Comparison of ENCODE assay signal across 10 cellular contexts in the genomic region with DNA sequence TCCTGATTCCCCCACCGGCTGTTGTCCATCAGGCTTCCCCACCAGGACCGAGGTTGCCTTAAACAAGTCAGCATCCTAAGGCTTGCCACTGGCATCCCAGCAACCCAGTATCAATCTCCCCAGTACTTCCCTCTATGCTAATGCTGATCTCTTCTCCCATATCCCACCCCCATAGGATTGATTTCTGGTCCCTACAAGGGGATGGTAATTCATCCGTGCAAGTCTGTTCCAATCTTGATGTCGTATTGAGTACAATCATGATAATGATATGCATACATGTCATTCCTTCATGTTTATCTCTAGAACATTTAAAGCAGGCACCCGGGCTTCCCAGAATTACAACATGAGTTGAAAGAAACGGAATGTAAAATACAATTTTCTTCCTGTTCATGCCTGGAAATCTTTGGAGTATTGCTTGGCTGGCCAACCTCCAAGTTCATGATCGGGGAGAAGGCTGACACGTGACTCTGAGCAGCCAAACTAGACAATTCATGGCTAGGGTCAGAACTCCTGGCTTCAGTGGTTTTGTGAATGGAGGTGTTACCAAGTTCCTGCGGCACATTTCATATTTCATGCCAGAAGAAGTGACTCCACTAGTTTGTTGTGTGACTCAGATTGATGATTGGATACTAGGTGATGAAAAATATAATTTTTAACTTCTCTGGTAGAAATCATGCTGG.
DNase-seq lines count a peak whose midpoint lies in the region; ATAC-seq, FAIRE-seq and TF ChIP-seq lines count a peak whose summit lies in the region.
"Had no signal": no experiment of that assay in that cellular context is flagged by ENCODE, and none has a peak within 500 bp of the region (broad histone marks: within the 10 kb centered on the region; RNA-seq: fewer than 3 reads in every experiment).

No MANE protein-coding gene starts in this region.

- H3K36me3 Mint-ChIP-seq in chondrocyte (ENCODE audit: low read depth): peaks cover 40% of the 10 kb centered on the region
- H3K36me3 Mint-ChIP-seq: activated naive CD8-positive, alpha-beta T cell had no signal

- intact Hi-C loops in HepG2 (cut with micrococcal nuclease; ENCODE audit: unreplicated experiment): no loop called here

- 68% methylated on average over 9 of the region's 9 CpGs for WGBS in liver
- WGBS in HepG2 (ENCODE audit: low lambda C conversion rate): 84% methylated on average over 9 of the region's 9 CpGs
- 42 to 58% methylated on average over 9 of the region's 9 CpGs for WGBS in lung, 2 donors

- H3K27me3 ChIP-seq in liver (ENCODE audit: control insufficient read depth in 4 of 4, insufficient read depth in 4 of 4, low read length in 3 of 4): no peaks in the 10 kb centered on the region
- no peaks in the 10 kb centered on the region for H3K27me3 ChIP-seq in HepG2 (ENCODE audit: control insufficient read depth in 1 of 2, insufficient read depth in 2 of 2, low read length in 2 of 2)
- H3K27me3 ChIP-seq in lung (ENCODE audit: control insufficient read depth, insufficient read depth): no peaks in the 10 kb centered on the region
- H3K27me3 ChIP-seq: BLaER1 treated with 17β-estradiol and CSF1 and Interleukin-3, amounts not matched to agents 10 nM and 100 nM had no signal

- H3K4me1 Mint-ChIP-seq in chondrocyte (ENCODE audit: low read depth): peaks cover 60% of the 10 kb centered on the region

- POLR2A ChIA-PET in HepG2 (lab: Yijun Ruan, JAX): no interaction called here

- H3K4me3 Mint-ChIP-seq in chondrocyte (ENCODE audit: unreplicated experiment): no peak overlapping the region
- H3K4me3 Mint-ChIP-seq: activated naive CD8-positive, alpha-beta T cell had no signal

- TF ChIP-seq RAD21 in liver (IDR thresholded peaks at IDR 0.05) (no peak), HepG2 (CRISPR knock-in tag; IDR thresholded peaks at IDR 0.05) (no peak)

- CTCF ChIA-PET in HepG2 (lab: Yijun Ruan, JAX; ENCODE audit: low intra/inter-chr PET ratio, low total read pairs): interaction anchor here (2.0 kb wide), 1 partner anchor 238 kb away, joined by 6 read pairs; no protein-coding TSS in a partner anchor

- H3K4me1 ChIP-seq in liver (ENCODE audit: control insufficient read depth in 4 of 4, insufficient read depth in 4 of 4, low read length in 3 of 4) (peaks cover 10 to 33% (median 21%) of the 10 kb centered on the region in 4 donors), HepG2 (ENCODE audit: insufficient read depth, low read length) (peaks cover 10% of the 10 kb centered on the region; the same call in 1 of the 2 replicates), lung (ENCODE audit: control insufficient read depth in 2 of 2, insufficient read depth in 2 of 2, low read length in 2 of 2) (peaks cover 29 to 49% of the 10 kb centered on the region in 2 donors)

- ATAC-seq in HepG2 (no peak), lung (ENCODE audit: insufficient read depth, low FRiP score) (peak; percentile 8)

- FAIRE-seq in HepG2 (lab: Jason Lieb, UNC) (no peak), GM12891 (lab: Jason Lieb, UNC) (no peak)

- no peak overlapping the region for H2AFZ ChIP-seq in HepG2 (ENCODE audit: low read length)

- TF ChIP-seq EP300 in HepG2 (IDR thresholded peaks at IDR 0.05; ENCODE audit: low read depth in 2 of 2, low read length in 2 of 2) (no peak), HepG2 (CRISPR knock-in tag; IDR thresholded peaks at IDR 0.05; ENCODE audit: borderline replicate concordance) (no peak)

- TF ChIP-seq CTCF in liver (IDR thresholded peaks at IDR 0.05; ENCODE audit: low read depth, low read length, missing input control) (no peak), HepG2 (CRISPR knock-in tag; IDR thresholded peaks at IDR 0.05) (no peak), chondrocyte (IDR thresholded peaks at IDR 0.05) (no peak), lung (IDR thresholded peaks at IDR 0.05; ENCODE audit: control extremely low read depth, extremely low read depth) (no peak)

- no peaks in the 10 kb centered on the region for H3K9me3 Mint-ChIP-seq in chondrocyte (ENCODE audit: low read depth)

- in situ Hi-C loops in HepG2 (cut with HindIII; ENCODE audit: extremely low pct_ligation_motif_present, low pct_unique_long_range_greater_than_20kb): no loop called here

- H3K9me3 ChIP-seq in liver (ENCODE audit: control insufficient read depth in 4 of 4, low read length in 3 of 4): no peaks in the 10 kb centered on the region
- no peaks in the 10 kb centered on the region for H3K9me3 ChIP-seq in HepG2 (ENCODE audit: low read length)
- H3K9me3 ChIP-seq in lung (ENCODE audit: control insufficient read depth in 2 of 2, insufficient read depth in 1 of 2, low read length in 1 of 2): no peaks in the 10 kb centered on the region
- H3K9me3 ChIP-seq: BLaER1 treated with 17β-estradiol and CSF1 and Interleukin-3, amounts not matched to agents 10 nM and 100 nM had no signal

- peaks cover 29% of the 10 kb centered on the region for H3K79me2 ChIP-seq in HepG2 (ENCODE audit: insufficient read depth, low read length)

- H3K4me3 ChIP-seq in liver (ENCODE audit: low read depth in 1 of 3, low read length in 3 of 3) (no peak overlapping the region), HepG2 (replicated peaks in 1 of 3; ENCODE audit: insufficient read depth in 1 of 3, low read depth in 2 of 3, low read length in 3 of 3) (no peak overlapping the region), lung (no peak overlapping the region)
- H3K4me3 ChIP-seq: BLaER1 treated with 17β-estradiol and CSF1 and Interleukin-3, amounts not matched to agents 10 nM and 100 nM had no signal

- H3K9ac ChIP-seq in liver (ENCODE audit: low read depth in 1 of 2, low read length in 2 of 2): no peak overlapping the region
- no peak overlapping the region for H3K9ac ChIP-seq in HepG2 (ENCODE audit: insufficient read depth, low read depth, low read length)
- H3K9ac ChIP-seq: BLaER1 treated with 17β-estradiol and CSF1 and Interleukin-3, amounts not matched to agents 10 nM and 100 nM had no signal

- H3K36me3 ChIP-seq in liver (ENCODE audit: control insufficient read depth in 4 of 4, insufficient read depth in 3 of 4, low read depth in 1 of 4, low read length in 3 of 4) (peaks cover 2 to 25% (median 11%) of the 10 kb centered on the region in 4 donors), HepG2 (replicated peaks in 1 of 2; ENCODE audit: control insufficient read depth in 1 of 2, insufficient read depth in 2 of 2, low read length in 2 of 2) (peaks cover 6 to 42% of the 10 kb centered on the region in 2 experiments), lung (ENCODE audit: control insufficient read depth in 2 of 2, insufficient read depth in 2 of 2, low read length in 2 of 2) (peaks cover 3 to 21% of the 10 kb centered on the region in 2 donors)
- H3K36me3 ChIP-seq: BLaER1 treated with 17β-estradiol and CSF1 and Interleukin-3, amounts not matched to agents 10 nM and 100 nM had no signal

- TF ChIP-seq POLR2A in HepG2 (IDR thresholded peaks at IDR 0.05; ENCODE audit: insufficient read depth in 1 of 2, low read depth in 2 of 2, low read length in 2 of 2): no peak
- no peak for TF ChIP-seq POLR2A in GM12891 (IDR thresholded peaks at IDR 0.05; ENCODE audit: low read depth, low read length)

- no TSS peak for BruUV-seq in HepG2 (replicated peaks; lab: Mats Ljungman, UMichigan)

- H3K27ac ChIP-seq in liver (ENCODE audit: low read depth in 1 of 2, low read length in 2 of 2): no peak overlapping the region
- no peak overlapping the region for H3K27ac ChIP-seq in HepG2 (ENCODE audit: extremely low read length, insufficient read depth, low read length)
- peak overlapping the region; percentile 32 to 58 for H3K27ac ChIP-seq in lung (ENCODE audit: low read depth in 1 of 2, low read length in 1 of 2)
- H3K27ac ChIP-seq: BLaER1 treated with 17β-estradiol and CSF1 and Interleukin-3, amounts not matched to agents 10 nM and 100 nM had no signal

- H3K27ac Mint-ChIP-seq in chondrocyte (ENCODE audit: unreplicated experiment): peak overlapping the region; percentile 81
- H3K27ac Mint-ChIP-seq: activated naive CD8-positive, alpha-beta T cell had no signal

- DNase-seq in HepG2 (ENCODE audit: low spot score): no peak
- no peak for DNase-seq in chondrocyte (ENCODE audit: low spot score)
- DNase-seq in lung (ENCODE audit: low spot score): peak; percentile 50
- DNase-seq in effector CD4-positive, alpha-beta T cell: no peak
- no peak for DNase-seq in HUDEP-2 (lab: John Stamatoyannopoulos, UW; ENCODE audit: unreplicated experiment in 76 of 76)
- DNase-seq in NCI-H1417 treated with DMSO at 0.1 percent for 48 hours (lab: John Stamatoyannopoulos, UW): no peak
- DNase-seq in GM12891 (ENCODE audit: insufficient read length, low spot score): no peak

- H3K4me2 ChIP-seq in HepG2 (ENCODE audit: low read depth, low read length): no peak overlapping the region

- H3K27me3 Mint-ChIP-seq in chondrocyte (ENCODE audit: low read depth): no peaks in the 10 kb centered on the region
- H3K27me3 Mint-ChIP-seq: activated naive CD8-positive, alpha-beta T cell had no signal

- H4K20me1 ChIP-seq in HepG2 (ENCODE audit: insufficient read depth, low read length): peaks cover 6% of the 10 kb centered on the region; the same call in 1 of the 2 replicates
- H4K20me1 ChIP-seq: BLaER1 treated with 17β-estradiol and CSF1 and Interleukin-3, amounts not matched to agents 10 nM and 100 nM had no signal

TF ChIP-seq in HepG2, 621 proteins besides CTCF, POLR2A, EP300 and RAD21 (continues in another document):
- no peak for TF ChIP-seq ZNF768 (CRISPR knock-in tag; IDR thresholded peaks at IDR 0.05)
- TF ChIP-seq KDM1A (CRISPR knock-in tag; IDR thresholded peaks at IDR 0.05): no peak

TF ChIP-seq in GM12891, 5 proteins besides CTCF, POLR2A, EP300 and RAD21:
- TF ChIP-seq PAX5 (IDR thresholded peaks at IDR 0.05; ENCODE audit: insufficient read depth, low read length, severe bottlenecking) (no peak), POU2F2 (IDR thresholded peaks at IDR 0.05; ENCODE audit: low read depth, low read length) (no peak), SPI1 (IDR thresholded peaks at IDR 0.05; ENCODE audit: low read depth, low read length) (no peak), POLR2AphosphoS5 (IDR thresholded peaks at IDR 0.05; ENCODE audit: low read depth, low read length) (no peak), TAF1 (IDR thresholded peaks at IDR 0.05; ENCODE audit: low read depth, low read length) (no peak)

Comparison
In these comparisons a context has a peak if more than half of its experiments do, and no peak if none do; other contexts are left out.
1. H3K27ac ChIP-seq: peak in lung (2 of 2); none in liver (0 of 2) and HepG2 (single experiment).